In genomic region chr17:49223517-49224197, GRCh38 we compare ENCODE assay signal across 9 cellular contexts. TPM values are rescaled to one million over a fixed set of nuclear protein-coding genes. Genes with fewer than 3 reads are reported as not detected.
DNase-seq lines count a peak whose midpoint lies in the region; ATAC-seq, FAIRE-seq and TF ChIP-seq lines count a peak whose summit lies in the region.
"Had no signal": no experiment of that assay in that cellular context is flagged by ENCODE, and none has a peak within 500 bp of the region (broad histone marks: within the 10 kb centered on the region; RNA-seq: fewer than 3 reads in every experiment).

No MANE protein-coding gene starts in this region.

- no peaks in the 10 kb centered on the region for H3K9me3 ChIP-seq in thyroid gland

- TF ChIP-seq POLR2A in GM12892 (IDR thresholded peaks at IDR 0.05; ENCODE audit: low read depth, low read length) (no peak; the same call in 1 of the 2 replicates), erythroblast (IDR thresholded peaks at IDR 0.05; ENCODE audit: low read length) (no peak), thyroid gland (IDR thresholded peaks at IDR 0.05) (no peak)

- peak overlapping the region; percentile 70 for H3K4me3 Mint-ChIP-seq in natural killer cell treated with Interleukin-12 subunit alpha and Interleukin-12 subunit beta and Interleukin-15 and Interleukin-18, amount 100 ng/mL, for 72 hours

- no peaks in the 10 kb centered on the region for H3K27me3 Mint-ChIP-seq in natural killer cell treated with Interleukin-12 subunit alpha and Interleukin-12 subunit beta and Interleukin-15 and Interleukin-18, amount 100 ng/mL, for 72 hours

- peak overlapping the region; percentile 29 to 65 for H3K27ac Mint-ChIP-seq in natural killer cell treated with Interleukin-12 subunit alpha and Interleukin-12 subunit beta and Interleukin-15 and Interleukin-18, amount 100 ng/mL, for 72 hours

- peaks cover 16 to 26% of the 10 kb centered on the region in 2 donors for H3K4me1 ChIP-seq in thyroid gland

- peak; percentile 61 for DNase-seq in GM12892 (ENCODE audit: insufficient read length)
- peak; percentile 54 for DNase-seq in NCI-H510A (lab: John Stamatoyannopoulos, UW)
- DNase-seq in activated T-cell treated with anti-CD3 and anti-CD28 coated beads for 1 hour (ENCODE audit: low read depth): peak; percentile 62
- DNase-seq in erythroblast (lab: John Stamatoyannopoulos, UW): peak; percentile 71 to 84
- no peak for DNase-seq in natural killer cell treated with Interleukin-12 subunit alpha and Interleukin-12 subunit beta and Interleukin-15 and Interleukin-18, amount 100 ng/mL, for 72 hours (ENCODE audit: low spot score)
- DNase-seq in thyroid gland: peak; percentile 49 to 54

- H3K9me3 Mint-ChIP-seq in natural killer cell treated with Interleukin-12 subunit alpha and Interleukin-12 subunit beta and Interleukin-15 and Interleukin-18, amount 100 ng/mL, for 72 hours: no peaks in the 10 kb centered on the region

- H3K4me1 Mint-ChIP-seq in natural killer cell treated with Interleukin-12 subunit alpha and Interleukin-12 subunit beta and Interleukin-15 and Interleukin-18, amount 100 ng/mL, for 72 hours (ENCODE audit: low read depth in 2 of 2): peaks cover 25 to 42% of the 10 kb centered on the region in 2 donors

- H3K36me3 ChIP-seq in thyroid gland: no peaks in the 10 kb centered on the region

- peak; percentile 44 to 82 (median 63) for TF ChIP-seq CTCF in thyroid gland (IDR thresholded peaks at IDR 0.05)

- peak; percentile 87 for FAIRE-seq in GM12892 (lab: Jason Lieb, UNC)

- WGBS in thyroid gland, 2 donors: 3 to 7% methylated on average over 29 to 31 of the region's 31 CpGs

- intact Hi-C loops in thyroid gland (cut with DNase I): loop anchor here (10.0 kb wide), 1 partner anchor 61 kb away; no protein-coding TSS in a partner anchor

- H3K36me3 Mint-ChIP-seq in natural killer cell treated with Interleukin-12 subunit alpha and Interleukin-12 subunit beta and Interleukin-15 and Interleukin-18, amount 100 ng/mL, for 72 hours: no peaks in the 10 kb centered on the region

- peaks cover 15% of the 10 kb centered on the region for H3K27me3 ChIP-seq in thyroid gland

- peak overlapping the region in 1 of 3 donors; percentile 4 for H3K4me3 ChIP-seq in thyroid gland (replicated peaks in 1 of 3)

- peak; percentile 25 to 59 for ATAC-seq in natural killer cell treated with Interleukin-12 subunit alpha and Interleukin-12 subunit beta and Interleukin-15 and Interleukin-18, amount 100 ng/mL, for 72 hours
- ATAC-seq in HG03521 (IDR thresholded peaks at IDR 0.05; ENCODE audit: unreplicated experiment) (no peak), GM19351 (IDR thresholded peaks at IDR 0.05; ENCODE audit: unreplicated experiment) (no peak)

- H3K27ac ChIP-seq in thyroid gland: no peak overlapping the region
- H3K27ac ChIP-seq: epithelial cell of prostate had no signal

RNA-seq across cellular contexts. Expression of gene PHOSPHO1, which starts 6.9 kb away (rescaled TPM):
- 0.81 TPM for polyA plus RNA-seq in GM12892 (2012; ENCODE audit: missing spikeins)
- total RNA-seq in natural killer cell treated with Interleukin-12 subunit alpha and Interleukin-12 subunit beta and Interleukin-15 and Interleukin-18, amount 100 ng/mL, for 72 hours: not detected
- total RNA-seq in thyroid gland: 1 to 10 TPM in 1 of 4 donors, not detected in 3; 1.7 TPM

RNA-seq across cellular contexts. Expression of gene ABI3, which starts 13.2 kb away (rescaled TPM):
- polyA plus RNA-seq in GM12892 (2012; ENCODE audit: missing spikeins): 22.7 TPM
- 10 to 100 TPM; 26.9 to 54.1 TPM for total RNA-seq in natural killer cell treated with Interleukin-12 subunit alpha and Interleukin-12 subunit beta and Interleukin-15 and Interleukin-18, amount 100 ng/mL, for 72 hours
- total RNA-seq in thyroid gland: 10 to 100 TPM in 1 of 4 donors, 1 to 10 TPM in 3; 4.2 to 10.3 (median 6.2) TPM

RNA-seq across cellular contexts. Expression of gene GNGT2, which starts 13.3 kb away (rescaled TPM):
- 33.7 TPM for polyA plus RNA-seq in GM12892 (2012; ENCODE audit: missing spikeins)
- total RNA-seq in natural killer cell treated with Interleukin-12 subunit alpha and Interleukin-12 subunit beta and Interleukin-15 and Interleukin-18, amount 100 ng/mL, for 72 hours: 10 to 100 TPM; 15.3 to 19.6 TPM
- total RNA-seq in thyroid gland: 1 to 10 TPM; 1.5 to 4.2 (median 2.7) TPM

Comparison
In these comparisons a context has a peak if more than half of its experiments do, and no peak if none do; other contexts are left out.
1. ATAC-seq: peak in natural killer cell treated with Interleukin-12 subunit alpha and Interleukin-12 subunit beta and Interleukin-15 and Interleukin-18, amount 100 ng/mL, for 72 hours (2 of 2); none in HG03521 (single experiment) and GM19351 (single experiment).